Comparison of ENCODE assay signal across 14 cellular contexts in genomic region chr2:127048969-127049897, GRCh38. TPM values are rescaled to one million over a fixed set of nuclear protein-coding genes. Genes with fewer than 3 reads are reported as not detected.
DNase-seq lines count a peak whose midpoint lies in the region; ATAC-seq and TF ChIP-seq lines count a peak whose summit lies in the region.
"Had no signal": no experiment of that assay in that cellular context is flagged by ENCODE, and none has a peak within 500 bp of the region (broad histone marks: within the 10 kb centered on the region; RNA-seq: fewer than 3 reads in every experiment).

No MANE protein-coding gene starts in this region.

- H2AFZ ChIP-seq in mammary epithelial cell (ENCODE audit: low read depth, low read length) = no peak overlapping the region
- H2AFZ ChIP-seq: parathyroid adenoma had no signal

- WGBS in mammary epithelial cell (ENCODE audit: low coverage, missing lambda C conversion rate) = 88% methylated on average over 11 of the region's 15 CpGs

- no peak overlapping the region for H3K4me2 ChIP-seq in mammary epithelial cell (ENCODE audit: insufficient read depth, low read depth, low read length)

- H3K36me3 ChIP-seq in HEK293 (ENCODE audit: control insufficient read depth in 2 of 2, insufficient read depth in 1 of 2, low read length in 2 of 2) (no peaks in the 10 kb centered on the region), mammary epithelial cell (ENCODE audit: insufficient read depth, low read length) (no peaks in the 10 kb centered on the region)
- H3K36me3 ChIP-seq: transverse colon had no signal

- H3K9me3 Mint-ChIP-seq in stimulated activated effector memory CD8-positive, alpha-beta T cell treated with anti-CD3 and anti-CD28 coated beads, Interleukin-12 subunit alpha, Interleukin-12 subunit beta, amount 100 ng/mL, for 72 hours = peaks cover 2% of the 10 kb centered on the region
- H3K9me3 Mint-ChIP-seq: activated T-helper 2 cell treated with anti-CD3 and anti-CD28 coated beads, Interferon-gamma antibody, Interleukin-2, Interleukin-4, amounts not matched to agents 10 μg/mL and 5 μg/mL and 100 μg/mL, durations not matched to agents 14 hours and 24 hours and 36 hours had no signal

- H3K4me1 ChIP-seq in HEK293 (ENCODE audit: control insufficient read depth, insufficient read depth, low read length) = no peaks in the 10 kb centered on the region
- H3K4me1 ChIP-seq in mammary epithelial cell (ENCODE audit: insufficient read depth, low read length) = no peaks in the 10 kb centered on the region
- H3K4me1 ChIP-seq: foreskin keratinocyte, parathyroid adenoma had no signal

- POLR2A ChIA-PET in HEK293 (lab: Yijun Ruan, JAX) (no interaction called here), HEK293T (lab: Yijun Ruan, JAX) (no interaction called here)

- CTCF ChIA-PET in HEK293 (lab: Yijun Ruan, JAX) (interaction anchor here (0.6 to 2.0 kb wide), 11 partner anchors 10 to 559 kb away, joined by 3 to 10 read pairs (median 4); no protein-coding TSS in a partner anchor), HEK293T (lab: Yijun Ruan, JAX) (interaction anchor here (0.6 to 1.0 kb wide), 2 partner anchors 12 to 77 kb away, joined by 3 to 4 read pairs; no protein-coding TSS in a partner anchor), mammary epithelial cell (lab: Charles Lee; ENCODE audit: low non-redundant PET) (no interaction called here)

- H3K79me2 ChIP-seq in mammary epithelial cell (ENCODE audit: insufficient read depth, low read length) = no peaks in the 10 kb centered on the region
- H3K79me2 ChIP-seq: parathyroid adenoma had no signal

- peaks cover 29% of the 10 kb centered on the region for H3K4me1 Mint-ChIP-seq in stimulated activated effector memory CD8-positive, alpha-beta T cell treated with anti-CD3 and anti-CD28 coated beads, Interleukin-12 subunit alpha, Interleukin-12 subunit beta, amount 100 ng/mL, for 72 hours

- BruUV-seq in mammary epithelial cell (replicated peaks; lab: Mats Ljungman, UMichigan) = no TSS peak

- H3K9ac ChIP-seq in mammary epithelial cell (ENCODE audit: insufficient read depth, low read length) = no peak overlapping the region
- H3K9ac ChIP-seq: parathyroid adenoma had no signal

- H3K27ac ChIP-seq in HEK293 (ENCODE audit: extremely low read depth, low read depth, low read length) = no peak overlapping the region
- peak overlapping the region; percentile 69 for H3K27ac ChIP-seq in layer of hippocampus (ENCODE audit: low read depth, low read length)
- no peak overlapping the region for H3K27ac ChIP-seq in mammary epithelial cell (ENCODE audit: insufficient read depth, low read depth, low read length)
- H3K27ac ChIP-seq: foreskin keratinocyte, parathyroid adenoma, transverse colon had no signal

- in situ Hi-C loops in mammary epithelial cell (cut with MboI; ENCODE audit: low sequenced_read_pairs in 2 of 2) = no loop called here

- no peak for TF ChIP-seq CTCF in HEK293 (tag by site-specific recombination; IDR thresholded peaks at IDR 0.05)
- TF ChIP-seq CTCF in mammary epithelial cell (conservative IDR thresholded peaks at IDR 0.05 in 1 of 2, IDR thresholded peaks at IDR 0.05 in 1 of 2; ENCODE audit: extremely low read depth in 1 of 2, insufficient read depth in 1 of 2, low read depth in 1 of 2, low read length in 2 of 2) = no peak

- no peaks in the 10 kb centered on the region for H4K20me1 ChIP-seq in mammary epithelial cell (ENCODE audit: insufficient read depth, low read length)

- no peak overlapping the region for H3K4me3 ChIP-seq in HEK293 (ENCODE audit: low read depth, low read length)
- H3K4me3 ChIP-seq in mammary epithelial cell (replicated peaks in 1 of 3; ENCODE audit: insufficient read depth in 1 of 3, low read depth in 2 of 3, low read length in 3 of 3) = no peak overlapping the region
- H3K4me3 ChIP-seq: transverse colon had no signal

- H3K27me3 ChIP-seq in layer of hippocampus (ENCODE audit: control insufficient read depth, insufficient read depth, low read length) (no peaks in the 10 kb centered on the region), mammary epithelial cell (ENCODE audit: insufficient read depth, low read length) (no peaks in the 10 kb centered on the region)
- H3K27me3 ChIP-seq: foreskin keratinocyte, transverse colon had no signal

- H3K9me3 ChIP-seq in HEK293 (ENCODE audit: control insufficient read depth, insufficient read depth, low read depth, low read length) = no peaks in the 10 kb centered on the region
- H3K9me3 ChIP-seq in mammary epithelial cell (replicated peaks; ENCODE audit: insufficient read depth, low read length) = no peaks in the 10 kb centered on the region
- H3K9me3 ChIP-seq: transverse colon had no signal

- intact Hi-C loops in mammary epithelial cell (cut with micrococcal nuclease) = no loop called here

- no peak overlapping the region for H3K4me3 Mint-ChIP-seq in stimulated activated effector memory CD8-positive, alpha-beta T cell treated with anti-CD3 and anti-CD28 coated beads, Interleukin-12 subunit alpha, Interleukin-12 subunit beta, amount 100 ng/mL, for 72 hours
- H3K4me3 Mint-ChIP-seq: memory B cell; T-helper 1 cell treated with Interleukin-12 subunit alpha and Interleukin-12 subunit beta and Interleukin-4 antibody, amounts not matched to agents 30 μg/mL and 1 μg/mL, for 36 hours had no signal

- H3K27ac Mint-ChIP-seq in stimulated activated effector memory CD8-positive, alpha-beta T cell treated with anti-CD3 and anti-CD28 coated beads, Interleukin-12 subunit alpha, Interleukin-12 subunit beta, amount 100 ng/mL, for 72 hours = peak overlapping the region; percentile 63
- H3K27ac Mint-ChIP-seq: activated T-helper 2 cell treated with anti-CD3 and anti-CD28 coated beads, Interferon-gamma antibody, Interleukin-2, Interleukin-4, amounts not matched to agents 10 μg/mL and 5 μg/mL and 100 μg/mL, durations not matched to agents 14 hours and 24 hours and 36 hours; memory B cell; T-helper 1 cell treated with Interleukin-12 subunit alpha and Interleukin-12 subunit beta and Interleukin-4 antibody, amounts not matched to agents 30 μg/mL and 1 μg/mL, for 36 hours had no signal

- dilution Hi-C loops in mammary epithelial cell (cut with HindIII; ENCODE audit: low sequenced_read_pairs) = no loop called here

- peaks cover 53% of the 10 kb centered on the region for H3K36me3 Mint-ChIP-seq in stimulated activated effector memory CD8-positive, alpha-beta T cell treated with anti-CD3 and anti-CD28 coated beads, Interleukin-12 subunit alpha, Interleukin-12 subunit beta, amount 100 ng/mL, for 72 hours

- peak; percentile 11 for DNase-seq in activated CD8-positive, alpha-beta memory T cell treated with anti-CD3 and anti-CD28 coated beads, Interleukin-2, amount 50 U/mL, for 4 hours
- DNase-seq in activated CD8-positive, alpha-beta memory T cell treated with anti-CD3 and anti-CD28 coated beads for 24 hours = no peak
- no peak for DNase-seq in stimulated activated effector memory CD8-positive, alpha-beta T cell treated with anti-CD3 and anti-CD28 coated beads, Interleukin-12 subunit alpha, Interleukin-12 subunit beta, amount 100 ng/mL, for 72 hours (ENCODE audit: low spot score in 2 of 2)
- no peak for DNase-seq in HEK293T (ENCODE audit: extremely low spot score)
- no peak for DNase-seq in mammary epithelial cell
- DNase-seq: foreskin keratinocyte had no signal

- ATAC-seq in stimulated activated effector memory CD8-positive, alpha-beta T cell treated with anti-CD3 and anti-CD28 coated beads, Interleukin-12 subunit alpha, Interleukin-12 subunit beta, amount 100 ng/mL, for 72 hours = no peak
- ATAC-seq in GM18502 (IDR thresholded peaks at IDR 0.05; ENCODE audit: poor library complexity, unreplicated experiment) = no peak

TF ChIP-seq in HEK293, 187 proteins besides CTCF, POLR2A, EP300 and RAD21:
- TF ChIP-seq ZIC2 (tag by site-specific recombination; IDR thresholded peaks at IDR 0.05) (peak; percentile 68), ZBTB21 (tag by site-specific recombination; IDR thresholded peaks at IDR 0.05) (no peak)

TF ChIP-seq in HEK293T, 16 proteins besides CTCF, POLR2A, EP300 and RAD21:
- TF ChIP-seq FOXA1 (IDR thresholded peaks at IDR 0.05) = no peak
- TF ChIP-seq FOXM1 (IDR thresholded peaks at IDR 0.05; ENCODE audit: borderline replicate concordance) = no peak
- no peak for TF ChIP-seq PKNOX1 (IDR thresholded peaks at IDR 0.05)
- TF ChIP-seq TARDBP (IDR thresholded peaks at IDR 0.05) = no peak
- no peak for TF ChIP-seq BHLHE40 (IDR thresholded peaks at IDR 0.05; ENCODE audit: borderline replicate concordance)
- TF ChIP-seq HDGF (IDR thresholded peaks at IDR 0.05; ENCODE audit: borderline replicate concordance) = no peak
- TF ChIP-seq SUZ12 (IDR thresholded peaks at IDR 0.05) = no peak
- no peak for TF ChIP-seq LEF1 (IDR thresholded peaks at IDR 0.05; ENCODE audit: borderline replicate concordance)
- no peak for TF ChIP-seq CTBP1 (IDR thresholded peaks at IDR 0.05; ENCODE audit: borderline replicate concordance)
- no peak for TF ChIP-seq FOXK2 (IDR thresholded peaks at IDR 0.05)
- no peak for TF ChIP-seq ELF4 (IDR thresholded peaks at IDR 0.05)
TF ChIP-seq in HEK293T: peak in this region for 0.

RNA-seq across cellular contexts. Expression of gene BIN1, which starts 57.7 kb away (rescaled TPM):
- 1 to 10 TPM; 5.1 to 7.3 TPM for total RNA-seq in mammary epithelial cell
- 0.88 TPM for polyA plus RNA-seq in mammary epithelial cell
- polyA minus RNA-seq in mammary epithelial cell = not detected
